18 cellular contexts compared by ENCODE assay signal in genomic region chr12:204261-204678, GRCh38. TPM values are rescaled to one million over a fixed set of nuclear protein-coding genes. Genes with fewer than 3 reads are reported as not detected.
DNase-seq lines count a peak whose midpoint lies in the region; ATAC-seq, FAIRE-seq and TF ChIP-seq lines count a peak whose summit lies in the region.
"Had no signal": no experiment of that assay in that cellular context is flagged by ENCODE, and none has a peak within 500 bp of the region (broad histone marks: within the 10 kb centered on the region; RNA-seq: fewer than 3 reads in every experiment).

No MANE protein-coding gene starts in this region.

- H3K9ac ChIP-seq in iPS-18a (ENCODE audit: low read length), result no peak overlapping the region

- H3K27me3 Mint-ChIP-seq in WTC11 (ENCODE audit: low read depth), result peaks cover 63% of the 10 kb centered on the region
- H3K27me3 Mint-ChIP-seq in progenitor cell of endocrine pancreas, result peaks cover 63% of the 10 kb centered on the region

- H3K4me3 Mint-ChIP-seq in WTC11 (peak overlapping the region; percentile 68), progenitor cell of endocrine pancreas (ENCODE audit: low read depth) (peak overlapping the region; percentile 72)
- H3K4me3 Mint-ChIP-seq: memory B cell had no signal

- POLR2A ChIA-PET in A549 (lab: Yijun Ruan, JAX), result no interaction called here
- POLR2A ChIA-PET in WTC11 (lab: Charles Lee), result no interaction called here

- no peaks in the 10 kb centered on the region for H3K36me3 Mint-ChIP-seq in WTC11
- no peaks in the 10 kb centered on the region for H3K36me3 Mint-ChIP-seq in progenitor cell of endocrine pancreas (ENCODE audit: insufficient read depth)
- H3K36me3 Mint-ChIP-seq: memory B cell had no signal

- TF ChIP-seq EP300 in A549 (IDR thresholded peaks at IDR 0.05), result no peak

- H3K4me2 ChIP-seq in A549, result peak overlapping the region; percentile 99

- H3K9me3 Mint-ChIP-seq in WTC11 (peaks cover 9% of the 10 kb centered on the region), progenitor cell of endocrine pancreas (ENCODE audit: low read depth) (no peaks in the 10 kb centered on the region)
- H3K9me3 Mint-ChIP-seq: memory B cell had no signal

- H3K4me1 ChIP-seq in A549 (peaks cover 10% of the 10 kb centered on the region; the same call in 2 of the 3 replicates), iPS-18a (ENCODE audit: control insufficient read depth, low read depth, low read length) (peaks cover 6% of the 10 kb centered on the region), Peyer's patch (peaks cover 0 to 3% (median 0%) of the 10 kb centered on the region in 4 donors)

- H3K9me3 ChIP-seq in A549, result no peaks in the 10 kb centered on the region
- H3K9me3 ChIP-seq in iPS-18a (ENCODE audit: control insufficient read depth, low read depth, low read length), result no peaks in the 10 kb centered on the region
- no peaks in the 10 kb centered on the region for H3K9me3 ChIP-seq in Peyer's patch
- H3K9me3 ChIP-seq: adrenal gland, uterus had no signal

- no peak for DNase-seq in A549 (ENCODE audit: low read depth in 1 of 2, low spot score in 1 of 2)
- no peak for DNase-seq in WTC11 (ENCODE audit: low spot score)
- no peak for DNase-seq in progenitor cell of endocrine pancreas (ENCODE audit: low spot score, unreplicated experiment)
- DNase-seq in activated CD4-positive, alpha-beta T cell treated with anti-CD3 and anti-CD28 coated beads for 1 hour, result no peak
- no peak for DNase-seq in Peyer's patch
- DNase-seq in NCI-H2107 treated with DMSO at 0.1 percent for 48 hours (lab: John Stamatoyannopoulos, UW; ENCODE audit: unreplicated experiment), result no peak
- DNase-seq: GDM1, NCI-H2081 treated with DMSO at 0.1 percent for 48 hours, NCI-H774, T1000 had no signal

- H3K4me1 Mint-ChIP-seq in WTC11 (peaks cover 23% of the 10 kb centered on the region), progenitor cell of endocrine pancreas (ENCODE audit: low read depth) (peaks cover 8% of the 10 kb centered on the region)
- H3K4me1 Mint-ChIP-seq: memory B cell had no signal

- no peaks in the 10 kb centered on the region for H3K36me3 ChIP-seq in iPS-18a (ENCODE audit: control insufficient read depth, low read depth, low read length)
- no peaks in the 10 kb centered on the region for H3K36me3 ChIP-seq in Peyer's patch
- H3K36me3 ChIP-seq: adrenal gland, uterus had no signal

- TF ChIP-seq CTCF in A549 (IDR thresholded peaks at IDR 0.05), result no peak
- no peak for TF ChIP-seq CTCF in WTC11 (IDR thresholded peaks at IDR 0.05)
- no peak for TF ChIP-seq CTCF in progenitor cell of endocrine pancreas (IDR thresholded peaks at IDR 0.05; ENCODE audit: unreplicated experiment)
- no peak for TF ChIP-seq CTCF in Peyer's patch (IDR thresholded peaks at IDR 0.05)

- CTCF ChIA-PET in A549 (lab: Yijun Ruan, JAX), result interaction anchor here (1.1 to 1.4 kb wide), 4 partner anchors 8 to 45 kb away, joined by 3 to 7 read pairs (median 4); no protein-coding TSS in a partner anchor
- CTCF ChIA-PET in WTC11 (lab: Charles Lee), result interaction anchor here (1.0 to 2.4 kb wide), 3 partner anchors 15 to 238 kb away, joined by 3 to 43 read pairs (median 7); no protein-coding TSS in a partner anchor

- H3K4me3 ChIP-seq in A549 (peak overlapping the region; percentile 93), iPS-18a (ENCODE audit: low read length) (peak overlapping the region; percentile 71), Peyer's patch (no peak overlapping the region)

- H3K27me3 ChIP-seq in iPS-18a (ENCODE audit: control insufficient read depth, insufficient read depth, low read length) (peaks cover 50% of the 10 kb centered on the region), Peyer's patch (no peaks in the 10 kb centered on the region)
- H3K27me3 ChIP-seq: uterus had no signal

- FAIRE-seq in A549 (lab: Jason Lieb, UNC), result no peak

- ATAC-seq in A549, result no peak
- no peak for ATAC-seq in WTC11
- no peak for ATAC-seq in GM21528 (IDR thresholded peaks at IDR 0.05; ENCODE audit: low FRiP score, unreplicated experiment)

- TF ChIP-seq POLR2A in A549 (IDR thresholded peaks at IDR 0.05; ENCODE audit: low read length) (no peak), Peyer's patch (IDR thresholded peaks at IDR 0.05) (no peak)

- 83% methylated on average over 11 of the region's 11 CpGs for WGBS in A549 (ENCODE audit: missing lambda C conversion rate)

- peak overlapping the region in 1 of 2 experiments; percentile 84; a peak in 4 of 6 replicates for H3K27ac ChIP-seq in A549
- no peak overlapping the region for H3K27ac ChIP-seq in iPS-18a (ENCODE audit: low read length)
- H3K27ac ChIP-seq in Peyer's patch, result no peak overlapping the region
- H3K27ac ChIP-seq: adrenal gland had no signal

- no peak for TF ChIP-seq RAD21 in A549 (conservative IDR thresholded peaks at IDR 0.05 in 1 of 2, IDR thresholded peaks at IDR 0.05 in 1 of 2)

- H3K27ac Mint-ChIP-seq in WTC11 (no peak overlapping the region), progenitor cell of endocrine pancreas (no peak overlapping the region)
- H3K27ac Mint-ChIP-seq: memory B cell had no signal

TF ChIP-seq in A549, 52 proteins besides CTCF, POLR2A, EP300 and RAD21 (continues in another document):
- TF ChIP-seq HOXB5 (CRISPR knock-in tag; IDR thresholded peaks at IDR 0.05) (no peak), E2F6 (IDR thresholded peaks at IDR 0.05; ENCODE audit: borderline replicate concordance, low read depth) (no peak), TP53 (CRISPR knock-in tag; IDR thresholded peaks at IDR 0.05) (no peak), HOXA7 (CRISPR knock-in tag; IDR thresholded peaks at IDR 0.05) (no peak), MAZ (IDR thresholded peaks at IDR 0.05; ENCODE audit: borderline replicate concordance, low read depth, low read length) (no peak), CHD2 (IDR thresholded peaks at IDR 0.05; ENCODE audit: low read length, partially characterized antibody) (no peak), NPAS2 (CRISPR knock-in tag; IDR thresholded peaks at IDR 0.05; ENCODE audit: borderline replicate concordance) (no peak), BCL3 (IDR thresholded peaks at IDR 0.05) (no peak)

TF ChIP-seq in WTC11, 78 proteins besides CTCF, POLR2A, EP300 and RAD21:
- TF ChIP-seq ZNF425 (CRISPR knock-in tag; conservative IDR thresholded peaks at IDR 0.05), result no peak
- TF ChIP-seq NFE2L1 (CRISPR knock-in tag; IDR thresholded peaks at IDR 0.05), result no peak
- TF ChIP-seq FOXP1 (CRISPR knock-in tag; IDR thresholded peaks at IDR 0.05; ENCODE audit: borderline replicate concordance), result peak; percentile 10; the same call in 1 of the 2 replicates
- TF ChIP-seq ZNF317 (CRISPR knock-in tag; IDR thresholded peaks at IDR 0.05; ENCODE audit: borderline replicate concordance, low read depth), result no peak
- TF ChIP-seq MXD4 (CRISPR knock-in tag; IDR thresholded peaks at IDR 0.05; ENCODE audit: borderline replicate concordance), result no peak

RNA-seq across cellular contexts. Expression of gene SLC6A12, which starts 9.7 kb away (rescaled TPM):
- 0.78 and 1.2 TPM in 2 replicates for polyA plus RNA-seq in A549 (2011; rRNA removed)
- polyA plus RNA-seq in A549 (2012; cell fraction: cytosol; rRNA removed), result 0.08 and 0.29 TPM in 2 replicates
- 0.39 and 0.42 TPM in 2 replicates for polyA plus RNA-seq in A549 (2012; cell fraction: nucleus; rRNA removed)
- polyA plus RNA-seq in A549 (2017; fragmentation: RNase III; extraction: RNeasy Plus Mini Kit Qiagen cat#74134 plus additional on column Dnase treatment), result 0.88 to 4.4 TPM (median 3.9 TPM) in 3 replicates
- 2.3 and 3.7 TPM in 2 replicates for polyA minus RNA-seq in A549 (2011; rRNA and poly(A)+ RNA removed)
- 0.39 to 0.79 TPM (median 0.76 TPM) in 3 replicates for total RNA-seq in WTC11 (2021)
- total RNA-seq in progenitor cell of endocrine pancreas, result 3.1 and 4.7 TPM in 2 replicates
- total RNA-seq in Peyer's patch, result 1 to 10 TPM in 2 of 4 donors, not detected in 2; 1.7 to 7.9 TPM
- total RNA-seq: fibroblast of lung, MCF 10A had no signal
- polyA plus RNA-seq: fibroblast of lung had no signal

RNA-seq across cellular contexts. Expression of gene SLC6A13, which starts 58.4 kb away (rescaled TPM):
- 0.22 and 0.43 TPM in 2 replicates for polyA plus RNA-seq in A549 (2011; rRNA removed)
- polyA plus RNA-seq in A549 (2012; cell fraction: cytosol; rRNA removed), result 0.09 and 0.11 TPM in 2 replicates
- 1.0 and 1.4 TPM in 2 replicates for polyA plus RNA-seq in A549 (2012; cell fraction: nucleus; rRNA removed)
- 0.20 to 0.61 TPM (median 0.49 TPM) in 3 replicates for polyA plus RNA-seq in A549 (2017; fragmentation: RNase III; extraction: RNeasy Plus Mini Kit Qiagen cat#74134 plus additional on column Dnase treatment)
- 0.17 and 0.24 TPM in 2 replicates for polyA minus RNA-seq in A549 (2011; rRNA and poly(A)+ RNA removed)
- 0.21 to 0.55 TPM (median 0.37 TPM) in 3 replicates for total RNA-seq in WTC11 (2021)
- total RNA-seq in progenitor cell of endocrine pancreas, result 0.60 and 0.98 TPM in 2 replicates
- 1 to 10 TPM in 2 of 4 donors, under 1 TPM in 1, not detected in 1; 0.80 to 4.9 (median 1.7) TPM for total RNA-seq in Peyer's patch
- total RNA-seq: fibroblast of lung, posterior vena cava had no signal
- polyA plus RNA-seq: fibroblast of lung had no signal

Comparison
In these comparisons a context has a peak if more than half of its experiments do, and no peak if none do; other contexts are left out.
1. H3K4me3 ChIP-seq: peak in A549 (single experiment) and iPS-18a (single experiment); none in Peyer's patch (0 of 4).